1 cellular context compared by ENCODE assay signal in the genomic region with DNA sequence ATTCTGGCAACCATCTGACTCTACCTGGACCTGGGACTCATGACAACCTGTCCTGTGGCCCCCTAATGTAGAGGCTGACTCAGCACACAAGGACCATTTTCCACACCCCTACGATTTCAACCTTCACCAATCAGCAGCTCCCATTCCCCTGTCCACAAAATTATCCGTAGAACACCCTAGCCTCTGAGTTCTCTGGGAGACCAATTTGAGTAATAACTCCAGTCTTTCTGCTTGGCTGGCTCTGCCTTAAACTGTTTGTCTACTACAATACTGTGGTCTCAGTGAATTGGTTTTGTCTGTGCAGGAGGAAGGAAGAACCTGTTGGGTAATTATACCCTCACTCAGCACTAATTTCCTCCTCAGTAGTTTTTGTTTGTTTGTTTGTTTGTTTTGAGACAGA.
TF ChIP-seq lines count a peak whose summit lies in the region.

No MANE protein-coding gene starts in this region.

TF ChIP-seq in GM23338, 12 proteins besides CTCF, POLR2A, EP300 and RAD21 (continued from another document):
- TF ChIP-seq, protein P1, sequence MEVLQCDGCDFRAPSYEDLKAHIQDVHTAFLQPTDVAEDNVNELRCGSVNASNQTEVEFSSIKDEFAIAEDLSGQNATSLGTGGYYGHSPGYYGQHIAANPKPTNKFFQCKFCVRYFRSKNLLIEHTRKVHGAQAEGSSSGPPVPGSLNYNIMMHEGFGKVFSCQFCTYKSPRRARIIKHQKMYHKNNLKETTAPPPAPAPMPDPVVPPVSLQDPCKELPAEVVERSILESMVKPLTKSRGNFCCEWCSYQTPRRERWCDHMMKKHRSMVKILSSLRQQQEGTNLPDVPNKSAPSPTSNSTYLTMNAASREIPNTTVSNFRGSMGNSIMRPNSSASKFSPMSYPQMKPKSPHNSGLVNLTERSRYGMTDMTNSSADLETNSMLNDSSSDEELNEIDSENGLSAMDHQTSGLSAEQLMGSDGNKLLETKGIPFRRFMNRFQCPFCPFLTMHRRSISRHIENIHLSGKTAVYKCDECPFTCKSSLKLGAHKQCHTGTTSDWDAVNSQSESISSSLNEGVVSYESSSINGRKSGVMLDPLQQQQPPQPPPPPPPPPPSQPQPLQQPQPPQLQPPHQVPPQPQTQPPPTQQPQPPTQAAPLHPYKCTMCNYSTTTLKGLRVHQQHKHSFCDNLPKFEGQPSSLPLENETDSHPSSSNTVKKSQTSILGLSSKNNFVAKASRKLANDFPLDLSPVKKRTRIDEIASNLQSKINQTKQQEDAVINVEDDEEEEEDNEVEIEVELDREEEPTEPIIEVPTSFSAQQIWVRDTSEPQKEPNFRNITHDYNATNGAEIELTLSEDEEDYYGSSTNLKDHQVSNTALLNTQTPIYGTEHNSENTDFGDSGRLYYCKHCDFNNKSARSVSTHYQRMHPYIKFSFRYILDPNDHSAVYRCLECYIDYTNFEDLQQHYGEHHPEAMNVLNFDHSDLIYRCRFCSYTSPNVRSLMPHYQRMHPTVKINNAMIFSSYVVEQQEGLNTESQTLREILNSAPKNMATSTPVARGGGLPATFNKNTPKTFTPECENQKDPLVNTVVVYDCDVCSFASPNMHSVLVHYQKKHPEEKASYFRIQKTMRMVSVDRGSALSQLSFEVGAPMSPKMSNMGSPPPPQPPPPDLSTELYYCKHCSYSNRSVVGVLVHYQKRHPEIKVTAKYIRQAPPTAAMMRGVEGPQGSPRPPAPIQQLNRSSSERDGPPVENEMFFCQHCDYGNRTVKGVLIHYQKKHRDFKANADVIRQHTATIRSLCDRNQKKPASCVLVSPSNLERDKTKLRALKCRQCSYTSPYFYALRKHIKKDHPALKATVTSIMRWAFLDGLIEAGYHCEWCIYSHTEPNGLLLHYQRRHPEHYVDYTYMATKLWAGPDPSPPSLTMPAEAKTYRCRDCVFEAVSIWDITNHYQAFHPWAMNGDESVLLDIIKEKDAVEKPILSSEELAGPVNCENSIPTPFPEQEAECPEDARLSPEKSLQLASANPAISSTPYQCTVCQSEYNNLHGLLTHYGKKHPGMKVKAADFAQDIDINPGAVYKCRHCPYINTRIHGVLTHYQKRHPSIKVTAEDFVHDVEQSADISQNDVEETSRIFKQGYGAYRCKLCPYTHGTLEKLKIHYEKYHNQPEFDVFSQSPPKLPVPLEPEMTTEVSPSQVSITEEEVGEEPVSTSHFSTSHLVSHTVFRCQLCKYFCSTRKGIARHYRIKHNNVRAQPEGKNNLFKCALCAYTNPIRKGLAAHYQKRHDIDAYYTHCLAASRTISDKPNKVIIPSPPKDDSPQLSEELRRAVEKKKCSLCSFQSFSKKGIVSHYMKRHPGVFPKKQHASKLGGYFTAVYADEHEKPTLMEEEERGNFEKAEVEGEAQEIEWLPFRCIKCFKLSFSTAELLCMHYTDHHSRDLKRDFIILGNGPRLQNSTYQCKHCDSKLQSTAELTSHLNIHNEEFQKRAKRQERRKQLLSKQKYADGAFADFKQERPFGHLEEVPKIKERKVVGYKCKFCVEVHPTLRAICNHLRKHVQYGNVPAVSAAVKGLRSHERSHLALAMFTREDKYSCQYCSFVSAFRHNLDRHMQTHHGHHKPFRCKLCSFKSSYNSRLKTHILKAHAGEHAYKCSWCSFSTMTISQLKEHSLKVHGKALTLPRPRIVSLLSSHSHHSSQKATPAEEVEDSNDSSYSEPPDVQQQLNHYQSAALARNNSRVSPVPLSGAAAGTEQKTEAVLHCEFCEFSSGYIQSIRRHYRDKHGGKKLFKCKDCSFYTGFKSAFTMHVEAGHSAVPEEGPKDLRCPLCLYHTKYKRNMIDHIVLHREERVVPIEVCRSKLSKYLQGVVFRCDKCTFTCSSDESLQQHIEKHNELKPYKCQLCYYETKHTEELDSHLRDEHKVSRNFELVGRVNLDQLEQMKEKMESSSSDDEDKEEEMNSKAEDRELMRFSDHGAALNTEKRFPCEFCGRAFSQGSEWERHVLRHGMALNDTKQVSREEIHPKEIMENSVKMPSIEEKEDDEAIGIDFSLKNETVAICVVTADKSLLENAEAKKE (CRISPR knock-in tag; IDR thresholded peaks at IDR 0.05) = no peak
- TF ChIP-seq NANOG (IDR thresholded peaks at IDR 0.05; ENCODE audit: borderline replicate concordance) (no peak), EZH2 (IDR thresholded peaks at IDR 0.05; ENCODE audit: low read depth, unreplicated experiment) (no peak), ZNF114 (CRISPR knock-in tag; IDR thresholded peaks at IDR 0.05) (no peak), ZNF331 (CRISPR knock-in tag; IDR thresholded peaks at IDR 0.05; ENCODE audit: low read depth) (no peak)
